ENCODE assay signal across 33 cellular contexts in the genomic region with DNA sequence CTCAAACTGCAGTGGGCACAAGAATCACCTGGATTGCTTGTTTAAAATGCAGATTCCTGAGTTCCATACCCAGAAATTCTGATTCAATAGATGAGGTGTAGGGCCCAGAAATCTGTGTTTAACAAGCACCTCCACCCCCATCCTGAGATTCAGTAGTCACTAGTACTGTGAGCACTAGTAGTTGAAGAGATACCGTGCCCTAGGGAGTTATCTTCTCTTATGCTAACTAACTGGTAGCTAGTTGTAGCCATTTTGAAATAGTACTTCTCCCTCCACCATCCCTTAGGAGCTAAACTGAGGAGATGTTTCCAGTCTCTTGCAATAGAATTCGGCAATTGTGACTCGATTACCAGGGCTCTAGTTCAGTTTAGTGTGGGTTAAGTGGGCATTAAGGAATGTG. TPM values are rescaled to one million over a fixed set of nuclear protein-coding genes. Genes with fewer than 3 reads are reported as not detected.
DNase-seq lines count a peak whose midpoint lies in the region; ATAC-seq, FAIRE-seq and TF ChIP-seq lines count a peak whose summit lies in the region.
"Had no signal": no experiment of that assay in that cellular context is flagged by ENCODE, and none has a peak within 500 bp of the region (broad histone marks: within the 10 kb centered on the region; RNA-seq: fewer than 3 reads in every experiment).

No MANE protein-coding gene starts in this region.

- H3K79me1 ChIP-seq in H1 (ENCODE audit: low read depth, low read length) (no peaks in the 10 kb centered on the region), mesendoderm (ENCODE audit: low read length) (no peaks in the 10 kb centered on the region)

- no peaks in the 10 kb centered on the region for H3K27me3 ChIP-seq in SJCRH30
- H3K27me3 ChIP-seq in H1 (replicated peaks in 1 of 4; ENCODE audit: control insufficient read depth in 3 of 4, extremely low read depth in 1 of 4, insufficient read depth in 3 of 4, low read length in 3 of 4) = no peaks in the 10 kb centered on the region
- H3K27me3 ChIP-seq in mesendoderm (ENCODE audit: insufficient read depth, low read length, poor library complexity) = no peaks in the 10 kb centered on the region
- peaks cover 0 to 5% (median 0%) of the 10 kb centered on the region in 9 donors for H3K27me3 ChIP-seq in heart left ventricle
- H3K27me3 ChIP-seq: BE2C, BLaER1 had no signal

- H3K9me3 ChIP-seq in SJCRH30 (replicated peaks) = no peaks in the 10 kb centered on the region
- H3K9me3 ChIP-seq in H1 (ENCODE audit: insufficient read depth in 2 of 2, low read depth in 1 of 2, low read length in 1 of 2) = no peaks in the 10 kb centered on the region
- H3K9me3 ChIP-seq in heart left ventricle = no peaks in the 10 kb centered on the region
- H3K9me3 ChIP-seq: BE2C, BLaER1 had no signal

- no peak overlapping the region for H2BK15ac ChIP-seq in H1 (ENCODE audit: low read length)
- no peak overlapping the region for H2BK15ac ChIP-seq in mesendoderm (replicated peaks; ENCODE audit: low read depth)

- H2AFZ ChIP-seq in H1 (ENCODE audit: low read length) = no peak overlapping the region

- H3K4ac ChIP-seq in H1 (replicated peaks; ENCODE audit: insufficient read length, low read depth, low read length) (no peak overlapping the region), mesendoderm (ENCODE audit: low read depth, low read length) (no peak overlapping the region)

- H2BK5ac ChIP-seq in H1 (ENCODE audit: low read depth, low read length) = no peak overlapping the region
- H2BK5ac ChIP-seq in mesendoderm (ENCODE audit: low read length) = no peak overlapping the region

- H3K4me3 ChIP-seq in SJCRH30 = no peak overlapping the region
- no peak overlapping the region for H3K4me3 ChIP-seq in H1 (ENCODE audit: extremely low read depth in 1 of 4, insufficient read depth in 2 of 4, low read depth in 3 of 4, low read length in 4 of 4)
- no peak overlapping the region for H3K4me3 ChIP-seq in mesendoderm (ENCODE audit: low read length)
- H3K4me3 ChIP-seq in heart left ventricle = no peak overlapping the region
- H3K4me3 ChIP-seq: BLaER1, GM12878 had no signal

- H3K14ac ChIP-seq in H1 (ENCODE audit: insufficient read length) = no peak overlapping the region

- CTCF ChIA-PET in H1 (lab: Charles Lee; ENCODE audit: partially characterized antibody) = no interaction called here

- no peak overlapping the region for H3K23ac ChIP-seq in H1 (ENCODE audit: insufficient read length)
- H3K23ac ChIP-seq in mesendoderm (ENCODE audit: low read length) = no peak overlapping the region

- intact Hi-C loops in heart left ventricle (cut with DNase I) = no loop called here
- intact Hi-C loops in Right ventricle myocardium superior (cut with DNase I) = no loop called here

- H3K23me2 ChIP-seq in H1 (ENCODE audit: low read depth, low read length) = no peaks in the 10 kb centered on the region

- TF ChIP-seq CTCF in H1 (IDR thresholded peaks at IDR 0.05; ENCODE audit: control extremely low read depth in 1 of 3, insufficient read depth in 1 of 3, low read depth in 1 of 3, low read length in 3 of 3) = no peak
- TF ChIP-seq CTCF in heart left ventricle (IDR thresholded peaks at IDR 0.05) = no peak

- H2BK20ac ChIP-seq in H1 (ENCODE audit: low read length) = no peak overlapping the region

- no peaks in the 10 kb centered on the region for H3K36me3 ChIP-seq in SJCRH30
- no peaks in the 10 kb centered on the region; a peak in 1 of 8 replicates for H3K36me3 ChIP-seq in H1 (ENCODE audit: control insufficient read depth in 2 of 4, insufficient read depth in 4 of 4, low read length in 3 of 4)
- H3K36me3 ChIP-seq in mesendoderm (ENCODE audit: control insufficient read depth, insufficient read depth, low read length) = no peaks in the 10 kb centered on the region
- H3K36me3 ChIP-seq in heart left ventricle = no peaks in the 10 kb centered on the region
- H3K36me3 ChIP-seq: BE2C, BLaER1 had no signal

- no peaks in the 10 kb centered on the region for H4K20me1 ChIP-seq in H1 (replicated peaks in 1 of 2; ENCODE audit: control insufficient read depth in 1 of 2, insufficient read depth in 2 of 2, low read length in 2 of 2)
- H4K20me1 ChIP-seq: BLaER1 had no signal

- no peak overlapping the region for H4K8ac ChIP-seq in H1 (ENCODE audit: extremely low read depth, insufficient read depth, low read length)
- no peak overlapping the region for H4K8ac ChIP-seq in mesendoderm (ENCODE audit: low read depth, low read length)

- no peak overlapping the region for H3K9ac ChIP-seq in H1 (replicated peaks in 1 of 4; ENCODE audit: extremely low read depth in 1 of 4, low read depth in 3 of 4, low read length in 3 of 4)
- no peak overlapping the region for H3K9ac ChIP-seq in mesendoderm (ENCODE audit: low read length)
- H3K9ac ChIP-seq: BLaER1 had no signal

- no peak overlapping the region for H4K91ac ChIP-seq in H1 (replicated peaks; ENCODE audit: insufficient read length, low read length)

- H3K18ac ChIP-seq in H1 (ENCODE audit: extremely low read depth, low read length) (no peak overlapping the region; the same call in 1 of the 2 replicates), mesendoderm (ENCODE audit: low read length) (no peak overlapping the region)

- H3K4me1 ChIP-seq in SJCRH30 (peaks cover 6% of the 10 kb centered on the region), H1 (replicated peaks in 1 of 4; ENCODE audit: control insufficient read depth in 3 of 4, insufficient read depth in 4 of 4, low read length in 3 of 4) (0 out of 7 replicates have a peak, but pooled peaks cover 0 to 2% (median 0%) of the 10 kb centered on the region in 4 experiments), mesendoderm (ENCODE audit: control insufficient read depth, low read depth, low read length) (no peaks in the 10 kb centered on the region), heart left ventricle (no peaks in the 10 kb centered on the region)
- H3K4me1 ChIP-seq: BE2C, BLaER1 had no signal

- DNase-seq in SJCRH30 = no peak
- no peak for DNase-seq in H1 (ENCODE audit: low read depth in 1 of 2, low spot score in 2 of 2)
- peak; percentile 4 for DNase-seq in iPS-NIHi11 (ENCODE audit: low spot score)
- peak; percentile 7 for DNase-seq in mesendoderm
- DNase-seq in heart left ventricle = no peak
- no peak for DNase-seq in NCI-H2196 (lab: John Stamatoyannopoulos, UW; ENCODE audit: unreplicated experiment)
- DNase-seq in NCI-H2081 (lab: John Stamatoyannopoulos, UW) = no peak
- DNase-seq in Right ventricle myocardium superior = no peak
- DNase-seq: 8988T; ACHN; BE2C; C1 segment of cervical spinal cord; CD4-positive, alpha-beta memory T cell; CD4-positive, CD25-positive, alpha-beta regulatory T cell; CD8-positive, alpha-beta memory T cell; COR-L47; DMS 273 treated with DMSO at 0.1 percent for 48 hours; DMS153; DMS53; DMS79; DND-41; EL; GDM1 had no signal

- no peak for TF ChIP-seq RAD21 in H1 (IDR thresholded peaks at IDR 0.05 in 1 of 2, conservative IDR thresholded peaks at IDR 0.05 in 1 of 2; ENCODE audit: low read depth in 2 of 2, low read length in 2 of 2)

- peak; percentile 7 for FAIRE-seq in H1 (lab: Jason Lieb, UNC)
- FAIRE-seq: A204.1, GM12878, GM12892, GM18507 had no signal

- H3K79me2 ChIP-seq in H1 (ENCODE audit: control insufficient read depth in 1 of 2, insufficient read depth in 2 of 2, low read length in 2 of 2) (no peaks in the 10 kb centered on the region), mesendoderm (ENCODE audit: control insufficient read depth, insufficient read depth, low read length) (no peaks in the 10 kb centered on the region)

- peak overlapping the region; percentile 9; the same call in 1 of the 2 replicates for H3K27ac ChIP-seq in SJCRH30
- H3K27ac ChIP-seq in H1 (ENCODE audit: low read depth, low read length) = no peak overlapping the region
- no peak overlapping the region for H3K27ac ChIP-seq in mesendoderm (ENCODE audit: low read depth, low read length)
- H3K27ac ChIP-seq in heart left ventricle = no peak overlapping the region
- H3K27ac ChIP-seq: BLaER1 had no signal

- POLR2A ChIA-PET in H1 (lab: Charles Lee; ENCODE audit: partially characterized antibody) = no interaction called here

- no peak overlapping the region for H3K4me2 ChIP-seq in H1 (ENCODE audit: insufficient read depth in 1 of 2, low read depth in 2 of 2, low read length in 2 of 2)
- H3K4me2 ChIP-seq in mesendoderm (ENCODE audit: low read length) = no peak overlapping the region
- H3K4me2 ChIP-seq: BLaER1 had no signal

- H2BK12ac ChIP-seq in H1 (ENCODE audit: low read depth, low read length) = no peak overlapping the region

- TF ChIP-seq POLR2A in H1 (IDR thresholded peaks at IDR 0.05; ENCODE audit: control extremely low read depth in 1 of 2, low read depth in 2 of 2, low read length in 2 of 2) (no peak), heart left ventricle (IDR thresholded peaks at IDR 0.05) (no peak)

- H2BK120ac ChIP-seq in H1 (replicated peaks; ENCODE audit: low read depth, low read length) (no peak overlapping the region), mesendoderm (ENCODE audit: low read depth, low read length) (no peak overlapping the region)

- 67% methylated on average over 3 of the region's 3 CpGs; no CpG with 5 or more reads in 1 of the 2 experiments for WGBS in H1 (ENCODE audit: extremely low coverage in 1 of 2, insufficient coverage in 1 of 2, insufficient read length in 1 of 2, insufficient replicate concordance in 2 of 2, low coverage in 1 of 2, low lambda C conversion rate in 2 of 2, missing lambda C conversion rate in 1 of 2), 2 experiments
- WGBS in mesendoderm (ENCODE audit: extremely low coverage, insufficient coverage, low lambda C conversion rate) = no CpG with 5 or more reads among the region's 3 CpGs
- 60 to 83% (median 78%) methylated on average over 3 of the region's 3 CpGs for WGBS in heart left ventricle, 4 donors

- ATAC-seq in heart left ventricle (no peak), Right ventricle myocardium superior (ENCODE audit: poor library complexity) (no peak)
- ATAC-seq: GM12878 had no signal

- H2AK5ac ChIP-seq in H1 (ENCODE audit: low read depth, low read length) (no peak overlapping the region), mesendoderm (ENCODE audit: low read length) (no peak overlapping the region)

- TF ChIP-seq EP300 in H1 (IDR thresholded peaks at IDR 0.05; ENCODE audit: borderline replicate concordance in 1 of 2, low read depth in 2 of 2, low read length in 2 of 2) = no peak

- H4K5ac ChIP-seq in H1 (ENCODE audit: insufficient read length, low read depth, low read length) (no peak overlapping the region), mesendoderm (ENCODE audit: low read length) (no peak overlapping the region)

- H3K56ac ChIP-seq in H1 (replicated peaks; ENCODE audit: insufficient read length, low read depth, low read length) (no peak overlapping the region), mesendoderm (ENCODE audit: low read length) (no peak overlapping the region)

RNA-seq across cellular contexts. Expression of gene KLHL34, which starts 18.4 kb away (rescaled TPM):
- total RNA-seq in SJCRH30 (2014; rRNA removed; shearing (Covaris generic)) = 0.03 TPM in 1 of 2 replicates, not detected in the other
- not detected in 2 replicates for total RNA-seq in H1 (2021; fragmentation: NEBNext Ultra II Directional; extraction: Animal tissue kit (Norgen Biotek cat#: 25700))
- polyA plus RNA-seq in H1 (2011; rRNA removed) (not detected in 2 replicates), heart left ventricle (1 to 10 TPM; 3.4 to 3.9 TPM)
- not detected for polyA plus RNA-seq in H1 (2011; cell fraction: cytosol; rRNA removed)
- not detected for polyA plus RNA-seq in H1 (2011; cell fraction: nucleus; rRNA removed)
- not detected in 4 replicates for polyA plus RNA-seq in H1 (2012, experiment 1 of 2)
- polyA plus RNA-seq in H1 (2012, experiment 2 of 2) = not detected
- 0.02 TPM for polyA plus RNA-seq in H1 (2013, experiment 1 of 2)
- polyA plus RNA-seq in H1 (2013, experiment 2 of 2) = 0.02 TPM
- polyA minus RNA-seq in H1 (2011; rRNA and poly(A)+ RNA removed) = not detected in 2 replicates
- not detected for polyA minus RNA-seq in H1 (2011; cell fraction: cytosol; rRNA and poly(A)+ RNA removed)
- not detected for polyA minus RNA-seq in H1 (2011; cell fraction: nucleus; rRNA and poly(A)+ RNA removed)
- 0.01 TPM for polyA plus RNA-seq in mesendoderm (2013, experiment 1 of 2)
- polyA plus RNA-seq in mesendoderm (2013, experiment 2 of 2) = 0.01 TPM
- total RNA-seq in heart left ventricle (10 to 100 TPM in 2 of 9 donors, 1 to 10 TPM in 7; 3.3 to 12.3 (median 6.1) TPM), Right ventricle myocardium superior (4.2 TPM)
- total RNA-seq: A673, Daoy, G401, GM12878 had no signal
- polyA plus RNA-seq: AG04450, CD14-positive monocyte, GM12878 had no signal

Comparison
In these comparisons a context has a peak if more than half of its experiments do, and no peak if none do; other contexts are left out.
1. DNase-seq: peak in iPS-NIHi11 (single experiment) and mesendoderm (single experiment); none in SJCRH30 (0 of 2), H1 (0 of 2), heart left ventricle (0 of 5), NCI-H2196 (single experiment), NCI-H2081 (0 of 2) and Right ventricle myocardium superior (single experiment).